In the genomic region with DNA sequence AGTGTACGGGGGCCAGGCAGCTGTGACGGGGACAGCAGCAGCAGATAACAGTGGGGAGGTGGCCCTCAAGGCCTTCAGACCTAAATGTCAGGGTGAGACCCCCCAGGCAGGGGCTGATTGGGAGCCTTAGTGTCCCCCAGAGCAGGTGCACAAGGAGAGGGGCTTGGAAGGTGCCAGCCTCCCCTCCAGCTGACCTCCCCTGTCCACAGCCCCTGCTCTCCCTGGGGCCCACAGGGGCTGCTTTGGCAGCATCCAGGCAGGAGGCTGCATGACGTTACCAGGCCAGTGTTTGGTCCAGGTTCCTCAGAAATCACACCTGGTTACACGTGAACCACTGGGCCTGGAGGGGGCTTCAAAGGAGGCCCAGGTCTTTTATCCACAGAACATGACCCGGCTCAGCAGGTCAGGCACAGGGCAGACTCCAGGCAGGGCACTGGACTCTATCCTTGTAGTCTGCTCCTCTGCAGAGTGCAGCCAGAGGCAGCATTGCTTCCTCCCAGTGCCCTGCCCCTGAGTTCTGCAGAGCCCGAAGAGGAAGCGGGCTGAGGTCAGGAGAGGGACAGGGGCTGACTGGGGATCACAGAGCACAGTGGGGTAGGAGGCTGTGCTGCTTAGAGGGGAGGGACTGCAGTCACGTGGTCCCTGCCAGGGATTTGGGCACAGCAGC, we compare ENCODE assay signal across 15 cellular contexts. TPM values are rescaled to one million over a fixed set of nuclear protein-coding genes. Genes with fewer than 3 reads are reported as not detected.
DNase-seq lines count a peak whose midpoint lies in the region; ATAC-seq and TF ChIP-seq lines count a peak whose summit lies in the region.
"Had no signal": no experiment of that assay in that cellular context is flagged by ENCODE, and none has a peak within 500 bp of the region (broad histone marks: within the 10 kb centered on the region; RNA-seq: fewer than 3 reads in every experiment).

No MANE protein-coding gene starts in this region.

- peak overlapping the region; percentile 84 for H3K27ac Mint-ChIP-seq in Caco-2 (ENCODE audit: unreplicated experiment)
- H3K27ac Mint-ChIP-seq: activated T-cell treated with anti-CD3 and anti-CD28 coated beads, Interleukin-2, amount 50 U/mL, for 72 hours; GM23338 had no signal

- POLR2A ChIA-PET in Caco-2 (lab: Charles Lee): no interaction called here
- POLR2A ChIA-PET in OCI-LY7 (lab: Charles Lee): interaction anchor here (0.5 kb wide), 1 partner anchor 132 kb away, joined by 3 read pairs; no protein-coding TSS in a partner anchor

- peaks cover 35% of the 10 kb centered on the region for H3K4me1 Mint-ChIP-seq in Caco-2 (ENCODE audit: low read depth, unreplicated experiment)

- WGBS in gastroesophageal sphincter (ENCODE audit: low coverage in 1 of 2), 2 donors: 14 to 100% methylated on average over 1 of the region's 8 CpGs
- WGBS in neuronal stem cell (ENCODE audit: extremely low coverage in 2 of 2, insufficient read length in 2 of 2, insufficient replicate concordance in 1 of 2), 2 donors: no CpG with 5 or more reads among the region's 8 CpGs

- no peak overlapping the region for H2BK15ac ChIP-seq in neuronal stem cell (ENCODE audit: low read length)

- H3K4me2 ChIP-seq in neuronal stem cell (ENCODE audit: insufficient read depth, low read length, poor library complexity, severe bottlenecking): no peak overlapping the region
- H3K4me2 ChIP-seq in OCI-LY7 (ENCODE audit: low read length): no peak overlapping the region
- H3K4me2 ChIP-seq: GM23338 had no signal

- no peaks in the 10 kb centered on the region for H3K9me3 ChIP-seq in Caco-2
- H3K9me3 ChIP-seq in gastroesophageal sphincter: no peaks in the 10 kb centered on the region
- no peaks in the 10 kb centered on the region for H3K9me3 ChIP-seq in neuronal stem cell (replicated peaks in 1 of 2; ENCODE audit: control insufficient read depth in 2 of 2, insufficient read depth in 1 of 2, low read depth in 1 of 2, low read length in 2 of 2)
- H3K9me3 ChIP-seq in OCI-LY7 (ENCODE audit: low read length): no peaks in the 10 kb centered on the region

- H3K9me3 Mint-ChIP-seq in Caco-2 (ENCODE audit: unreplicated experiment): no peaks in the 10 kb centered on the region
- H3K9me3 Mint-ChIP-seq: activated T-cell treated with anti-CD3 and anti-CD28 coated beads, Interleukin-2, amount 50 U/mL, for 72 hours; CD4-positive, alpha-beta memory T cell; stimulated activated naive CD8-positive, alpha-beta T cell treated with anti-CD3 and anti-CD28 coated beads, Interleukin-15, Interleukin-2, amounts not matched to agents 100 ng/mL and 50 ng/mL, for 24 hours had no signal

- H3K79me1 ChIP-seq in neuronal stem cell (ENCODE audit: low read depth, low read length): peaks cover 20% of the 10 kb centered on the region

- no peak overlapping the region for H4K91ac ChIP-seq in neuronal stem cell (ENCODE audit: low read depth, low read length, poor library complexity)

- no peak overlapping the region for H4K8ac ChIP-seq in neuronal stem cell (ENCODE audit: low read depth, low read length)

- H3K4me1 ChIP-seq in Caco-2 (peaks cover 62% of the 10 kb centered on the region), gastroesophageal sphincter (peaks cover 2 to 84% (median 38%) of the 10 kb centered on the region in 3 donors), neuronal stem cell (ENCODE audit: control insufficient read depth in 2 of 2, insufficient read depth in 1 of 2, low read depth in 1 of 2, low read length in 2 of 2) (peaks cover 21 to 39% of the 10 kb centered on the region in 2 donors), OCI-LY7 (ENCODE audit: insufficient read depth, low read length, poor library complexity, severe bottlenecking) (peaks cover 28% of the 10 kb centered on the region)

- peaks cover 27% of the 10 kb centered on the region for H3K79me2 ChIP-seq in OCI-LY7 (ENCODE audit: insufficient read depth, low read depth, low read length)

- CTCF ChIA-PET in Caco-2 (lab: Charles Lee): no interaction called here
- CTCF ChIA-PET in OCI-LY7 (lab: Charles Lee; ENCODE audit: unreplicated experiment): no interaction called here

- H3K23ac ChIP-seq in neuronal stem cell (ENCODE audit: low read depth, low read length, poor library complexity): peak overlapping the region; percentile 51

- no peak for TF ChIP-seq EP300 in gastroesophageal sphincter (IDR thresholded peaks at IDR 0.05)

- BruUV-seq in Caco-2 (replicated peaks; lab: Mats Ljungman, UMichigan) (no TSS peak), OCI-LY7 (replicated peaks; lab: Mats Ljungman, UMichigan) (no TSS peak)

- no peak overlapping the region for H2BK5ac ChIP-seq in neuronal stem cell (ENCODE audit: low read length)

- H2BK120ac ChIP-seq in neuronal stem cell (ENCODE audit: low read depth, low read length): no peak overlapping the region

- H4K20me1 ChIP-seq in OCI-LY7 (ENCODE audit: insufficient read depth, low read length): no peaks in the 10 kb centered on the region

- intact Hi-C loops in Caco-2 (cut with micrococcal nuclease; ENCODE audit: unreplicated experiment) (no loop called here), OCI-LY7 (cut with micrococcal nuclease; ENCODE audit: unreplicated experiment) (no loop called here)

- no peak overlapping the region for H2BK12ac ChIP-seq in neuronal stem cell (ENCODE audit: low read length)

- no peak for DNase-seq in Caco-2
- DNase-seq in SKM-1 treated with dmso at 0.1 percent for 144 hours (lab: John Stamatoyannopoulos, UW; ENCODE audit: unreplicated experiment): peak; percentile 30
- DNase-seq in neuronal stem cell (ENCODE audit: low spot score): no peak
- no peak for DNase-seq in NAMALWA (ENCODE audit: low spot score)
- DNase-seq in OCI-LY7 (ENCODE audit: low spot score): no peak
- DNase-seq in hypothalamus (lab: John Stamatoyannopoulos, UW): no peak
- no peak for DNase-seq in stimulated activated CD4-positive, alpha-beta T cell treated with anti-CD3 and anti-CD28 coated beads, Interleukin-4, amount 100 ng/mL, for 4 hours
- DNase-seq: activated CD4-positive, alpha-beta T cell treated with anti-CD3 and anti-CD28 coated beads for 48 hours; activated T-cell treated with anti-CD3 and anti-CD28 coated beads, Interleukin-2, amount 50 U/mL, for 72 hours; CD4-positive, alpha-beta memory T cell; retina; SW 1271 had no signal

- peak overlapping the region; percentile 51 for H3K4me3 Mint-ChIP-seq in Caco-2 (ENCODE audit: unreplicated experiment)

- H2AFZ ChIP-seq in neuronal stem cell (ENCODE audit: low read length) (no peak overlapping the region), OCI-LY7 (ENCODE audit: low read length) (no peak overlapping the region)
- H2AFZ ChIP-seq: GM23338 had no signal

- no peaks in the 10 kb centered on the region for H3K27me3 Mint-ChIP-seq in Caco-2 (ENCODE audit: insufficient read depth, unreplicated experiment)

- peak overlapping the region; percentile 51 for H2AK5ac ChIP-seq in neuronal stem cell (ENCODE audit: low read depth, low read length)

- TF ChIP-seq POLR2A in gastroesophageal sphincter (IDR thresholded peaks at IDR 0.05): no peak

- no peak overlapping the region for H3K4ac ChIP-seq in neuronal stem cell (ENCODE audit: low read length)

- H3K9me2 ChIP-seq in OCI-LY7 (ENCODE audit: insufficient read depth, low read length): no peaks in the 10 kb centered on the region

- no peak overlapping the region for H3K9ac ChIP-seq in neuronal stem cell (ENCODE audit: low read depth, low read length, poor library complexity)

- H3K36me3 ChIP-seq in Caco-2 (ENCODE audit: control insufficient read depth, insufficient read depth, low read length) (no peaks in the 10 kb centered on the region), gastroesophageal sphincter (peaks cover 0 to 14% of the 10 kb centered on the region in 2 donors), neuronal stem cell (replicated peaks in 1 of 2; ENCODE audit: control insufficient read depth in 2 of 2, insufficient read depth in 2 of 2, low read length in 2 of 2) (peaks cover 0 to 12% of the 10 kb centered on the region in 2 donors), OCI-LY7 (ENCODE audit: insufficient read depth, low read length) (peaks cover 14% of the 10 kb centered on the region; the same call in 1 of the 2 replicates)

- no peak for ATAC-seq in gastroesophageal sphincter
- ATAC-seq: GM23338 had no signal

- H3K27ac ChIP-seq in gastroesophageal sphincter (peak overlapping the region in 3 of 4 donors; percentile 5 to 92 (median 90)), neuronal stem cell (replicated peaks; ENCODE audit: low read length) (no peak overlapping the region), OCI-LY7 (ENCODE audit: low read depth, low read length, poor library complexity, severe bottlenecking) (no peak overlapping the region)

- peaks cover 38% of the 10 kb centered on the region for H3K36me3 Mint-ChIP-seq in Caco-2 (ENCODE audit: insufficient read depth, unreplicated experiment)

- H3K27me3 ChIP-seq in Caco-2 (replicated peaks; ENCODE audit: control insufficient read depth, insufficient read depth, low read length) (no peaks in the 10 kb centered on the region), gastroesophageal sphincter (no peaks in the 10 kb centered on the region), neuronal stem cell (ENCODE audit: control insufficient read depth in 3 of 3, insufficient read depth in 3 of 3, low read depth in 1 of 3, low read length in 3 of 3) (peaks cover 0 to 18% (median 2%) of the 10 kb centered on the region in 3 experiments)

- no peak overlapping the region for H3K14ac ChIP-seq in neuronal stem cell (ENCODE audit: low read length)

- H3K4me3 ChIP-seq in Caco-2 (ENCODE audit: low read depth, low read length) (no peak overlapping the region), gastroesophageal sphincter (no peak overlapping the region), neuronal stem cell (ENCODE audit: low read length in 2 of 2) (no peak overlapping the region), OCI-LY7 (ENCODE audit: low read depth, low read length, poor library complexity, severe bottlenecking) (no peak overlapping the region)
- H3K4me3 ChIP-seq: GM23338 had no signal

- H3K18ac ChIP-seq in neuronal stem cell (ENCODE audit: low read length): peak overlapping the region; percentile 56

- TF ChIP-seq CTCF in Caco-2 (IDR thresholded peaks at IDR 0.05; ENCODE audit: insufficient read depth in 1 of 2, low read depth in 1 of 2, low read length in 1 of 2, severe bottlenecking in 1 of 2, unreplicated experiment in 1 of 2) (no peak), gastroesophageal sphincter (IDR thresholded peaks at IDR 0.05) (no peak), OCI-LY7 (conservative IDR thresholded peaks at IDR 0.05; ENCODE audit: low read length) (no peak)

RNA-seq across cellular contexts. Expression of gene TRMT61A, which starts 2.6 kb away (rescaled TPM):
- total RNA-seq in Caco-2 (2022) (20.8 and 22.3 TPM in 2 replicates), gastroesophageal sphincter (10 to 100 TPM; 22.5 to 45.2 (median 30.9) TPM), OCI-LY7 (2022) (11.2 and 13.1 TPM in 2 replicates)
- 2.1 TPM for polyA plus RNA-seq in neuronal stem cell (2013, experiment 1 of 2)
- 2.2 TPM for polyA plus RNA-seq in neuronal stem cell (2013, experiment 2 of 2)
- 16.7 and 17.1 TPM in 2 replicates for total RNA-seq in OCI-LY7 (2014; rRNA removed; shearing (Covaris generic))

RNA-seq across cellular contexts. Expression of gene CKB, which starts 3.8 kb away (rescaled TPM):
- total RNA-seq in Caco-2 (2022) (611 and 645 TPM in 2 replicates), gastroesophageal sphincter (1,000 to 10,000 TPM in 2 of 4 donors, 100 to 1,000 TPM in 2; 453 to 1,624 (median 922) TPM), OCI-LY7 (2022) (3.0 and 3.2 TPM in 2 replicates)
- polyA plus RNA-seq in neuronal stem cell (2013, experiment 1 of 2): 418 TPM
- 412 TPM for polyA plus RNA-seq in neuronal stem cell (2013, experiment 2 of 2)
- 0.57 and 0.82 TPM in 2 replicates for total RNA-seq in OCI-LY7 (2014; rRNA removed; shearing (Covaris generic))

RNA-seq across cellular contexts. Expression of gene BAG5, which starts 36.1 kb away (rescaled TPM):
- total RNA-seq in Caco-2 (2022): 28.9 and 31.6 TPM in 2 replicates
- 10 to 100 TPM; 31.1 to 41.3 (median 38.5) TPM for total RNA-seq in gastroesophageal sphincter
- 11.7 TPM for polyA plus RNA-seq in neuronal stem cell (2013, experiment 1 of 2)
- polyA plus RNA-seq in neuronal stem cell (2013, experiment 2 of 2): 11.8 TPM
- 26.1 and 29.2 TPM in 2 replicates for total RNA-seq in OCI-LY7 (2014; rRNA removed; shearing (Covaris generic))
- total RNA-seq in OCI-LY7 (2022): 36.3 and 38.7 TPM in 2 replicates

RNA-seq across cellular contexts. Expression of gene COA8, which starts 36.4 kb away (rescaled TPM):
- 40.6 and 50.7 TPM in 2 replicates for total RNA-seq in Caco-2 (2022)
- 10 to 100 TPM; 25.8 to 41.4 (median 28.4) TPM for total RNA-seq in gastroesophageal sphincter
- 45.8 TPM for polyA plus RNA-seq in neuronal stem cell (2013, experiment 1 of 2)
- polyA plus RNA-seq in neuronal stem cell (2013, experiment 2 of 2): 47.5 TPM
- total RNA-seq in OCI-LY7 (2014; rRNA removed; shearing (Covaris generic)): 18.2 and 18.7 TPM in 2 replicates
- total RNA-seq in OCI-LY7 (2022): 33.0 and 38.9 TPM in 2 replicates

Comparison
In these comparisons a context has a peak if more than half of its experiments do, and no peak if none do; other contexts are left out.
1. H3K27ac ChIP-seq: peak in gastroesophageal sphincter (3 of 4); none in neuronal stem cell (single experiment) and OCI-LY7 (single experiment).
2. RNA of gene CKB, which starts 3.8 kb away (total RNA-seq): 453 to 1,624 TPM in gastroesophageal sphincter and 611 to 645 TPM in Caco-2; 0.57 to 3.2 TPM in OCI-LY7; every median in the first group is over 100 times any median in the second.